In genomic region chr3:11718582-11719405, GRCh38 we compare ENCODE assay signal across 8 cellular contexts.
DNase-seq lines count a peak whose midpoint lies in the region; ATAC-seq and TF ChIP-seq lines count a peak whose summit lies in the region.

No MANE protein-coding gene starts in this region.

- H3K27ac ChIP-seq in neural cell (ENCODE audit: low read length): peak overlapping the region; percentile 22
- peak overlapping the region; percentile 91 to 98 (median 96) for H3K27ac ChIP-seq in transverse colon

- no peak for TF ChIP-seq RAD21 in neural cell (conservative IDR thresholded peaks at IDR 0.05)

- H3K4me2 ChIP-seq in neural cell (ENCODE audit: low read length): peak overlapping the region; percentile 89

- H3K27me3 ChIP-seq in neural cell (ENCODE audit: insufficient read depth, low read depth, low read length) (peaks cover 7% of the 10 kb centered on the region), transverse colon (no peaks in the 10 kb centered on the region)

- intact Hi-C loops in Right ventricle myocardium inferior (cut with DNase I) (loop anchor here (5.0 kb wide), 1 partner anchor 56 kb away; no protein-coding TSS in a partner anchor), cardiac septum (cut with DNase I) (loop anchor here (5.0 to 10.0 kb wide), 3 partner anchors 66 to 264 kb away; no protein-coding TSS in a partner anchor), transverse colon (cut with DNase I; ENCODE audit: low total_unique reads) (no loop called here)

- H3F3A ChIP-seq in neural cell (ENCODE audit: insufficient read depth, low read length, poor library complexity, severe bottlenecking): no peaks in the 10 kb centered on the region

- H3K9me3 ChIP-seq in neural cell (ENCODE audit: low read length) (no peaks in the 10 kb centered on the region), transverse colon (no peaks in the 10 kb centered on the region)

- TF ChIP-seq POLR2A in transverse colon (IDR thresholded peaks at IDR 0.05): no peak

- peak overlapping the region; percentile 76 for H3K9ac ChIP-seq in neural cell (ENCODE audit: low read length)

- 0 to 1% methylated on average over 9 to 42 of the region's 44 CpGs for WGBS in transverse colon (ENCODE audit: low coverage in 1 of 2), 2 donors

- TF ChIP-seq CTCF in fibroblast of pulmonary artery (IDR thresholded peaks at IDR 0.05; ENCODE audit: low read length, missing control alignments) (no peak), neural cell (IDR thresholded peaks at IDR 0.05; ENCODE audit: poor library complexity, severe bottlenecking) (no peak), transverse colon (IDR thresholded peaks at IDR 0.05) (no peak)

- H4K20me1 ChIP-seq in neural cell (ENCODE audit: insufficient read depth): no peaks in the 10 kb centered on the region

- in situ Hi-C loops in transverse colon (cut with MboI; ENCODE audit: low pct_ligation_motif_present in 1 of 4, low pct_unique_long_range_greater_than_20kb in 1 of 4, low sequenced_read_pairs in 3 of 4): no loop called here

- peak; percentile 80 for DNase-seq in Right ventricle myocardium inferior (ENCODE audit: missing footprints)
- DNase-seq in cardiac septum (ENCODE audit: low spot score): no peak
- DNase-seq in NCI-H748 treated with DMSO at 0.1 percent for 48 hours (lab: John Stamatoyannopoulos, UW): peak; percentile 20
- DNase-seq in activated T-helper 1 cell treated with anti-CD3 and anti-CD28 coated beads, Interleukin-2, amount 50 U/mL, for 16 hours (ENCODE audit: low read depth in 1 of 2, low spot score in 1 of 2): peak; percentile 12 to 27
- peak; percentile 51 for DNase-seq in fibroblast of pulmonary artery (ENCODE audit: low read depth)
- DNase-seq in transverse colon: peak; percentile 54

- no peak for TF ChIP-seq EP300 in neural cell (conservative IDR thresholded peaks at IDR 0.05; ENCODE audit: poor library complexity, severe bottlenecking)
- no peak for TF ChIP-seq EP300 in transverse colon (IDR thresholded peaks at IDR 0.05; ENCODE audit: low read depth)

- H3K36me3 ChIP-seq in neural cell (ENCODE audit: insufficient read depth, low read length) (no peaks in the 10 kb centered on the region), transverse colon (no peaks in the 10 kb centered on the region)

- peaks cover 8 to 37% (median 20%) of the 10 kb centered on the region in 4 donors for H3K4me1 ChIP-seq in transverse colon

- peak overlapping the region; percentile 48 for H2AFZ ChIP-seq in neural cell (ENCODE audit: low read depth, low read length)

- ATAC-seq in Right ventricle myocardium inferior (peak; percentile 23), HG02884 (IDR thresholded peaks at IDR 0.05; ENCODE audit: unreplicated experiment) (peak; percentile 29)

- H3K4me3 ChIP-seq in fibroblast of pulmonary artery (replicated peaks; ENCODE audit: low read depth, low read length) (peak overlapping the region; percentile 78), neural cell (ENCODE audit: low read length) (peak overlapping the region; percentile 98), transverse colon (peak overlapping the region; percentile 61 to 95 (median 76))

- peaks cover 3% of the 10 kb centered on the region for H3K79me2 ChIP-seq in neural cell (replicated peaks; ENCODE audit: insufficient read depth, low read length)

- no peaks in the 10 kb centered on the region for H3K9me2 ChIP-seq in neural cell (ENCODE audit: insufficient read depth, low read length)

TF ChIP-seq in neural cell, 6 proteins besides CTCF, POLR2A, EP300 and RAD21:
- TF ChIP-seq SMC3 (conservative IDR thresholded peaks at IDR 0.05; ENCODE audit: poor library complexity): peak; percentile 10
- peak; percentile 19 for TF ChIP-seq REST (IDR thresholded peaks at IDR 0.05; ENCODE audit: borderline replicate concordance)
- TF ChIP-seq MXI1 (conservative IDR thresholded peaks at IDR 0.05; ENCODE audit: poor library complexity, severe bottlenecking): peak; percentile 54
- no peak for TF ChIP-seq EZH2 (IDR thresholded peaks at IDR 0.05; ENCODE audit: borderline replicate concordance, insufficient read depth, low read length, poor library complexity, severe bottlenecking)
- peak; percentile 3 for TF ChIP-seq POLR2AphosphoS5 (IDR thresholded peaks at IDR 0.05)
- peak; percentile 56 for TF ChIP-seq TAF1 (IDR thresholded peaks at IDR 0.05; ENCODE audit: low read depth)
